In the genomic region with DNA sequence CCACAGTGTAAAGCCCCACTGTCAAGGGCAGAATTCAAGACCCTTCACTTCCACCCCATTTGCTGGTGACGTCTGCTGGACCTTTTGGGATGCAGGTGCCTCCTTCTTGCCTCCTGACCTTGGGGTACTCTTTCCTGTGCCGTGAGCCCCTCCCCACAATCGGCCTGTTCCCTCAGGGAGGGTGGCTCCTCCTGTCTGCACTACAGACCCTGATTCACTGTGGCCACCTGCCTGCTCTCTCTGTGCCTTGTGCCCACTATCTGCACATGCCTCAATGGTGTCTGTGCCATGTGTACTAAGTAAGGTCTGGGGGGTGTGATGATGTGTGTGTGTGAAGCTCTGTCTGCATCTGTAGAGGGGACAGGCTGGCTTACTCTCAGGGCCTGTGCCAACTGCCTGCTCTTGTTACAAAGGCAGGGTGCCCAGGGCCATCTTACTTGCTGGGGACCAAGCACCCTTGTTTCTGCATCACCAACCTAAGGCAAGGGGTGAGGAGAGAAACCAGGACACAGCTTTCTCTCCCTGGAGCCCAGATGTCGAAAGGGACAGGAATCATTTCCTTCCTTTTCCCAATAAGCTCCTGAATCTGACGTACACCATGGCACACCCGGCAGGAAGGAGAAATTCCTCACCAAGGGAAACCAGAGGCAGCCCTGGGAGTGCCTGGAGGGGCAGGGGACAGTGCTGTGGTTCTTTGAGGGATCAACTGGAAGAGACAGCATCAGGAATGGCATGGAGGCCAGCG, we compare ENCODE assay signal across 16 cellular contexts. TPM values are rescaled to one million over a fixed set of nuclear protein-coding genes. Genes with fewer than 3 reads are reported as not detected.
DNase-seq lines count a peak whose midpoint lies in the region; ATAC-seq and TF ChIP-seq lines count a peak whose summit lies in the region.
"Had no signal": no experiment of that assay in that cellular context is flagged by ENCODE, and none has a peak within 500 bp of the region (broad histone marks: within the 10 kb centered on the region; RNA-seq: fewer than 3 reads in every experiment).

No MANE protein-coding gene starts in this region.

- DNase-seq in right atrium auricular region (ENCODE audit: low spot score) (no peak), cardiac septum (ENCODE audit: low spot score) (no peak), esophagus muscularis mucosa (ENCODE audit: extremely low spot score) (no peak), osteoblast (ENCODE audit: insufficient read length, low spot score, missing footprints) (peak; percentile 34), upper lobe of right lung (no peak), T-helper 17 cell (no peak), NCI-H187 treated with DMSO at 0.1 percent for 48 hours (lab: John Stamatoyannopoulos, UW) (no peak)
- DNase-seq: activated CD8-positive, alpha-beta memory T cell treated with anti-CD3 and anti-CD28 coated beads for 24 hours; activated effector memory CD4-positive, alpha-beta T cell treated with Interleukin-2 at 50 U/mL for 16 hours; amygdala; erythroblast; GDM1; head of caudate nucleus; NCI-H82 had no signal

- peaks cover 67% of the 10 kb centered on the region for H3K79me2 ChIP-seq in osteoblast (ENCODE audit: insufficient read depth, low read length)

- H3K36me3 Mint-ChIP-seq in T-helper 17 cell (ENCODE audit: low read depth): no peaks in the 10 kb centered on the region

- no peak for TF ChIP-seq POLR2A in esophagus muscularis mucosa (IDR thresholded peaks at IDR 0.05; ENCODE audit: low read depth)

- H3K9me3 ChIP-seq in right atrium auricular region (no peaks in the 10 kb centered on the region), esophagus muscularis mucosa (no peaks in the 10 kb centered on the region), osteoblast (ENCODE audit: low read depth, low read length) (no peaks in the 10 kb centered on the region), upper lobe of right lung (no peaks in the 10 kb centered on the region), T-helper 17 cell (ENCODE audit: control insufficient read depth, low read length, poor library complexity, severe bottlenecking) (no peaks in the 10 kb centered on the region)

- no peaks in the 10 kb centered on the region for H3K27me3 ChIP-seq in right atrium auricular region
- no peaks in the 10 kb centered on the region for H3K27me3 ChIP-seq in esophagus muscularis mucosa
- H3K27me3 ChIP-seq in osteoblast (ENCODE audit: insufficient read depth, low read length): no peaks in the 10 kb centered on the region
- no peaks in the 10 kb centered on the region for H3K27me3 ChIP-seq in upper lobe of right lung

- H3K36me3 ChIP-seq in right atrium auricular region (peaks cover 18% of the 10 kb centered on the region), esophagus muscularis mucosa (peaks cover 13 to 26% (median 22%) of the 10 kb centered on the region in 4 donors), osteoblast (ENCODE audit: insufficient read depth, low read length) (peaks cover 18% of the 10 kb centered on the region), upper lobe of right lung (peaks cover 22% of the 10 kb centered on the region)

- TF ChIP-seq CTCF in right atrium auricular region (IDR thresholded peaks at IDR 0.05) (no peak), esophagus muscularis mucosa (IDR thresholded peaks at IDR 0.05) (no peak), osteoblast (IDR thresholded peaks at IDR 0.05; ENCODE audit: extremely low read depth, low read depth, low read length) (no peak), upper lobe of right lung (IDR thresholded peaks at IDR 0.05) (no peak)

- H4K20me1 ChIP-seq in osteoblast (ENCODE audit: insufficient read depth, low read length): peaks cover 6% of the 10 kb centered on the region

- intact Hi-C loops in cardiac septum (cut with DNase I) (no loop called here), esophagus muscularis mucosa (cut with DNase I) (no loop called here), upper lobe of right lung (cut with DNase I) (no loop called here)

- H3K27ac ChIP-seq in right atrium auricular region (peak overlapping the region; percentile 36 to 58), esophagus muscularis mucosa (replicated peaks in 1 of 4) (peak overlapping the region; percentile 27 to 98 (median 74)), osteoblast (ENCODE audit: low read depth, low read length) (no peak overlapping the region), upper lobe of right lung (peak overlapping the region; percentile 78)
- H3K27ac ChIP-seq: VCaP had no signal

- no peak overlapping the region for H3K4me3 Mint-ChIP-seq in T-helper 17 cell

- H3K4me1 Mint-ChIP-seq in T-helper 17 cell: peaks cover 27% of the 10 kb centered on the region

- TF ChIP-seq EP300 in esophagus muscularis mucosa (IDR thresholded peaks at IDR 0.05): no peak

- ATAC-seq in upper lobe of right lung: no peak
- no peak for ATAC-seq in T-helper 17 cell
- ATAC-seq in GM21723 (IDR thresholded peaks at IDR 0.05; ENCODE audit: unreplicated experiment): no peak

- no peak overlapping the region for H2AFZ ChIP-seq in osteoblast (ENCODE audit: low read length)

- WGBS in esophagus muscularis mucosa: 80% methylated on average over 7 of the region's 7 CpGs

- H3K27me3 Mint-ChIP-seq in T-helper 17 cell: no peaks in the 10 kb centered on the region

- H3K4me2 ChIP-seq in osteoblast (ENCODE audit: insufficient read depth, low read length): no peak overlapping the region

- no peak overlapping the region for H3K27ac Mint-ChIP-seq in T-helper 17 cell

- H3K4me1 ChIP-seq in right atrium auricular region (peaks cover 0 to 74% of the 10 kb centered on the region in 2 donors), esophagus muscularis mucosa (peaks cover 67 to 87% (median 80%) of the 10 kb centered on the region in 4 donors), osteoblast (ENCODE audit: insufficient read depth, low read length) (peaks cover 25% of the 10 kb centered on the region), upper lobe of right lung (peaks cover 61% of the 10 kb centered on the region)

- H3K4me3 ChIP-seq in right atrium auricular region (no peak overlapping the region), esophagus muscularis mucosa (peak overlapping the region in 1 of 4 donors; percentile 6), osteoblast (ENCODE audit: insufficient read depth, low read length) (no peak overlapping the region), upper lobe of right lung (no peak overlapping the region)

RNA-seq across cellular contexts. Expression of a gene that starts 3.7 kb away (rescaled TPM):
- total RNA-seq in right atrium auricular region: 10 to 100 TPM; 17.0 to 29.6 TPM
- 20.5 TPM for total RNA-seq in cardiac septum
- 10 to 100 TPM; 30.3 to 88.5 (median 74.1) TPM for total RNA-seq in esophagus muscularis mucosa
- total RNA-seq in osteoblast: 22.8 and 24.5 TPM in 2 replicates
- 51.2 TPM for total RNA-seq in upper lobe of right lung
- total RNA-seq in T-helper 17 cell: 10 to 100 TPM; 15.8 to 16.2 TPM

RNA-seq across cellular contexts. Expression of a gene that starts 33.6 kb away (rescaled TPM):
- 10 to 100 TPM; 11.5 to 12.3 TPM for total RNA-seq in right atrium auricular region
- total RNA-seq in cardiac septum: 13.1 TPM
- 10 to 100 TPM; 12.3 to 27.5 (median 20.4) TPM for total RNA-seq in esophagus muscularis mucosa
- 27.9 and 33.6 TPM in 2 replicates for total RNA-seq in osteoblast
- total RNA-seq in upper lobe of right lung: 24.8 TPM
- total RNA-seq in T-helper 17 cell: 10 to 100 TPM; 49.5 to 55.5 TPM
